Comparison of ENCODE assay signal across 14 cellular contexts in genomic region chr12:175250-175649, GRCh38. TPM values are rescaled to one million over a fixed set of nuclear protein-coding genes. Genes with fewer than 3 reads are reported as not detected.
A peak's percentile ranks its signal among the peaks of the same experiment; 100 is the strongest.
DNase-seq lines count a peak whose midpoint lies in the region; ATAC-seq and TF ChIP-seq lines count a peak whose summit lies in the region.
"Had no signal": no experiment of that assay in that cellular context is flagged by ENCODE, and none has a peak within 500 bp of the region (broad histone marks: within the 10 kb centered on the region; RNA-seq: fewer than 3 reads in every experiment).

No MANE protein-coding gene starts in this region.

- no peak for TF ChIP-seq CTCF in HEK293 (tag by site-specific recombination; IDR thresholded peaks at IDR 0.05)
- TF ChIP-seq CTCF in heart left ventricle (IDR thresholded peaks at IDR 0.05) = no peak
- TF ChIP-seq CTCF in ovary (IDR thresholded peaks at IDR 0.05) = no peak

- H3K27me3 ChIP-seq in heart left ventricle (no peaks in the 10 kb centered on the region), ovary (no peaks in the 10 kb centered on the region)

- TF ChIP-seq POLR2A in heart left ventricle (IDR thresholded peaks at IDR 0.05) (no peak), ovary (IDR thresholded peaks at IDR 0.05) (no peak)

- H3K36me3 ChIP-seq in HEK293 (ENCODE audit: control insufficient read depth in 2 of 2, insufficient read depth in 1 of 2, low read length in 2 of 2) (no peaks in the 10 kb centered on the region), heart left ventricle (no peaks in the 10 kb centered on the region), ovary (no peaks in the 10 kb centered on the region)

- H3K27ac ChIP-seq in HEK293 (ENCODE audit: extremely low read depth, low read depth, low read length) (no peak overlapping the region), heart left ventricle (peak overlapping the region in 9 of 12 donors; percentile 30 to 85 (median 79)), ovary (no peak overlapping the region)
- H3K27ac ChIP-seq: epithelial cell of prostate had no signal

- CTCF ChIA-PET in HEK293 (lab: Yijun Ruan, JAX) = interaction anchor here (0.6 to 1.8 kb wide), 2 partner anchors 14 to 15 kb away, joined by 3 to 5 read pairs; no protein-coding TSS in a partner anchor

- POLR2A ChIA-PET in HEK293 (lab: Yijun Ruan, JAX) = no interaction called here

- 14 to 31% (median 20%) methylated on average over 10 of the region's 10 CpGs for whole genome bisulfite sequencing in heart left ventricle, 4 donors
- 17 to 29% (median 18%) methylated on average over 10 of the region's 10 CpGs for WGBS in ovary, 3 donors

- no peaks in the 10 kb centered on the region for H3K9me3 ChIP-seq in HEK293 (ENCODE audit: control insufficient read depth, insufficient read depth, low read depth, low read length)
- H3K9me3 ChIP-seq in heart left ventricle = no peaks in the 10 kb centered on the region
- H3K9me3 ChIP-seq in ovary = no peaks in the 10 kb centered on the region

- peak; percentile 23 for DNase-seq in NCI-H446 treated with DMSO at 0.1 percent for 48 hours (lab: John Stamatoyannopoulos, UW)
- peak; percentile 67 to 80 (median 76) for DNase-seq in heart left ventricle
- DNase-seq in ovary = peak in 3 of 5 donors; percentile 24 to 68 (median 44)
- no peak for DNase-seq in activated CD4-positive, alpha-beta T cell treated with anti-CD3 and anti-CD28 coated beads for 48 hours
- no peak for DNase-seq in occipital lobe (lab: John Stamatoyannopoulos, UW)
- DNase-seq: activated CD4-positive, alpha-beta T cell treated with anti-CD3 and anti-CD28 coated beads for 4 hours; activated naive CD8-positive, alpha-beta T cell treated with anti-CD3 and anti-CD28 coated beads, Interleukin-2, amount 50 U/mL, for 24 hours; CD4-positive, CD25-positive, alpha-beta regulatory T cell; left colon; naive B cell had no signal

- intact Hi-C loops in heart left ventricle (cut with DNase I) = no loop called here
- intact Hi-C loops in ovary (cut with DNase I) = no loop called here

- no peaks in the 10 kb centered on the region for H3K4me1 ChIP-seq in HEK293 (ENCODE audit: control insufficient read depth, insufficient read depth, low read length)
- H3K4me1 ChIP-seq in heart left ventricle = peaks cover 22 to 87% (median 79%) of the 10 kb centered on the region in 12 donors
- H3K4me1 ChIP-seq in ovary (ENCODE audit: insufficient read depth) = peaks cover 7% of the 10 kb centered on the region

- ATAC-seq in heart left ventricle = peak; percentile 28 to 53 (median 36)
- no peak for ATAC-seq in HG03354 (IDR thresholded peaks at IDR 0.05; ENCODE audit: poor library complexity, severe bottlenecking, unreplicated experiment)
- ATAC-seq: activated naive CD8-positive, alpha-beta T cell treated with anti-CD3 and anti-CD28 coated beads, Interleukin-2, amount 50 U/mL, for 24 hours; left colon had no signal

- no peak overlapping the region for H3K4me3 ChIP-seq in HEK293 (ENCODE audit: low read depth, low read length)
- H3K4me3 ChIP-seq in heart left ventricle = no peak overlapping the region
- H3K4me3 ChIP-seq in ovary = no peak overlapping the region

- TF ChIP-seq EP300 in ovary (IDR thresholded peaks at IDR 0.05) = no peak

TF ChIP-seq in HEK293, 187 proteins besides CTCF, POLR2A, EP300 and RAD21:
- TF ChIP-seq PATZ1 (tag by site-specific recombination; IDR thresholded peaks at IDR 0.05) (peak; percentile 40; the same call in 1 of the 2 replicates), ZNF398 (tag by site-specific recombination; IDR thresholded peaks at IDR 0.05) (peak; percentile 82), ZFP37 (tag by site-specific recombination; IDR thresholded peaks at IDR 0.05) (no peak), ZFHX2 (tag by site-specific recombination; conservative IDR thresholded peaks at IDR 0.05) (0 out of 2 replicates have a peak, but pooled peaks have one; percentile 29)

RNA-seq across cellular contexts. Expression of gene SLC6A12, which starts 38.7 kb away (rescaled TPM):
- total RNA-seq in heart left ventricle (1 to 10 TPM in 4 of 9 donors, under 1 TPM in 4, not detected in 1; 0.63 to 3.8 (median 0.99) TPM), ovary (1 to 10 TPM in 4 of 7 donors, under 1 TPM in 2, not detected in 1; 0.24 to 7.5 (median 1.6) TPM), occipital lobe (4.4 TPM)
- polyA plus RNA-seq in heart left ventricle (under 1 TPM; 0.11 to 0.80 TPM), ovary (1 to 10 TPM in 1 of 2 donors, under 1 TPM in 1; 0.46 to 1.5 TPM)
- total RNA-seq: CD4-positive, CD25-positive, alpha-beta regulatory T cell; T-helper 2 cell treated with Interferon-gamma antibody and Interleukin-4, amounts not matched to agents 100 ng/mL and 5 ng/mL, for 36 hours had no signal
- polyA plus RNA-seq: CD4-positive, CD25-positive, alpha-beta regulatory T cell had no signal

Comparison
In these comparisons a context has a peak if more than half of its experiments do, and no peak if none do; other contexts are left out.
1. H3K27ac ChIP-seq: peak in heart left ventricle (9 of 12); none in HEK293 (single experiment) and ovary (0 of 2).
2. DNase-seq: peak in NCI-H446 treated with DMSO at 0.1 percent for 48 hours (single experiment), heart left ventricle (5 of 5) and ovary (3 of 5); none in activated CD4-positive, alpha-beta T cell treated with anti-CD3 and anti-CD28 coated beads for 48 hours (single experiment) and occipital lobe (single experiment).